18 cellular contexts compared by ENCODE assay signal in genomic region chr6:161251345-161251744, GRCh38. TPM values are rescaled to one million over a fixed set of nuclear protein-coding genes. Genes with fewer than 3 reads are reported as not detected.
A peak's percentile ranks its signal among the peaks of the same experiment; 100 is the strongest.
DNase-seq lines count a peak whose midpoint lies in the region; ATAC-seq and TF ChIP-seq lines count a peak whose summit lies in the region.
"Had no signal": no experiment of that assay in that cellular context is flagged by ENCODE, and none has a peak within 500 bp of the region (broad histone marks: within the 10 kb centered on the region; RNA-seq: fewer than 3 reads in every experiment).

No MANE protein-coding gene starts in this region.

- intact Hi-C loops in activated T-helper 2 cell treated with anti-CD3 and anti-CD28 coated beads, Interferon-gamma antibody, Interleukin-2, Interleukin-4, amounts not matched to agents 10 μg/mL and 5 μg/mL and 100 μg/mL, durations not matched to agents 14 hours and 24 hours and 36 hours (cut with micrococcal nuclease): no loop called here

- peak overlapping the region; percentile 3 for H3K27ac ChIP-seq in smooth muscle cell (ENCODE audit: low read depth)
- H3K27ac ChIP-seq: A549, C4-2B, HL-60 had no signal

- H3K36me3 Mint-ChIP-seq in T-helper 17 cell (ENCODE audit: low read depth) (peaks cover 6% of the 10 kb centered on the region), neural crest cell (ENCODE audit: low read depth) (peaks cover 26% of the 10 kb centered on the region)
- peaks cover 12% of the 10 kb centered on the region for H3K36me3 Mint-ChIP-seq in effector memory CD8-positive, alpha-beta T cell (ENCODE audit: insufficient read depth)
- peaks cover 3% of the 10 kb centered on the region for H3K36me3 Mint-ChIP-seq in activated T-helper 2 cell treated with anti-CD3 and anti-CD28 coated beads, Interferon-gamma antibody, Interleukin-2, Interleukin-4, amounts not matched to agents 10 μg/mL and 5 μg/mL and 100 μg/mL, durations not matched to agents 14 hours and 24 hours and 36 hours (ENCODE audit: low read depth)

- WGBS in smooth muscle cell (ENCODE audit: low lambda C conversion rate): 89% methylated on average over 8 of the region's 8 CpGs

- H3K27me3 ChIP-seq in smooth muscle cell (ENCODE audit: low read depth): no peaks in the 10 kb centered on the region

- H3K4me3 ChIP-seq in smooth muscle cell: no peak overlapping the region
- H3K4me3 ChIP-seq: A549 had no signal

- H3K27ac Mint-ChIP-seq in T-helper 17 cell (peak overlapping the region; percentile 85), neural crest cell (ENCODE audit: unreplicated experiment) (peak overlapping the region; percentile 85)
- H3K27ac Mint-ChIP-seq in effector memory CD8-positive, alpha-beta T cell: peak overlapping the region; percentile 38 to 56
- H3K27ac Mint-ChIP-seq in activated T-helper 2 cell treated with anti-CD3 and anti-CD28 coated beads, Interferon-gamma antibody, Interleukin-2, Interleukin-4, amounts not matched to agents 10 μg/mL and 5 μg/mL and 100 μg/mL, durations not matched to agents 14 hours and 24 hours and 36 hours: no peak overlapping the region
- H3K27ac Mint-ChIP-seq: CD4-positive, alpha-beta memory T cell had no signal

- H3K4me3 Mint-ChIP-seq in T-helper 17 cell: no peak overlapping the region
- H3K4me3 Mint-ChIP-seq in effector memory CD8-positive, alpha-beta T cell: no peak overlapping the region
- H3K4me3 Mint-ChIP-seq in neural crest cell: peak overlapping the region; percentile 5
- no peak overlapping the region for H3K4me3 Mint-ChIP-seq in activated T-helper 2 cell treated with anti-CD3 and anti-CD28 coated beads, Interferon-gamma antibody, Interleukin-2, Interleukin-4, amounts not matched to agents 10 μg/mL and 5 μg/mL and 100 μg/mL, durations not matched to agents 14 hours and 24 hours and 36 hours (ENCODE audit: low read depth)
- H3K4me3 Mint-ChIP-seq: CD4-positive, alpha-beta memory T cell had no signal

- TF ChIP-seq CTCF in neural crest cell (conservative IDR thresholded peaks at IDR 0.05) (no peak), smooth muscle cell (IDR thresholded peaks at IDR 0.05; ENCODE audit: borderline replicate concordance, insufficient read depth, poor library complexity, severe bottlenecking) (no peak)

- no peak overlapping the region for H3K9ac ChIP-seq in smooth muscle cell (ENCODE audit: low read depth)

- H4K20me1 ChIP-seq in smooth muscle cell (ENCODE audit: low read depth): no peaks in the 10 kb centered on the region

- H3K9me3 Mint-ChIP-seq in effector memory CD8-positive, alpha-beta T cell: no peaks in the 10 kb centered on the region
- H3K9me3 Mint-ChIP-seq in neural crest cell: peaks cover 9% of the 10 kb centered on the region
- H3K9me3 Mint-ChIP-seq in activated T-helper 2 cell treated with anti-CD3 and anti-CD28 coated beads, Interferon-gamma antibody, Interleukin-2, Interleukin-4, amounts not matched to agents 10 μg/mL and 5 μg/mL and 100 μg/mL, durations not matched to agents 14 hours and 24 hours and 36 hours: no peaks in the 10 kb centered on the region
- H3K9me3 Mint-ChIP-seq: CD4-positive, alpha-beta memory T cell had no signal

- peaks cover 26% of the 10 kb centered on the region for H3K4me1 ChIP-seq in smooth muscle cell (ENCODE audit: low read depth)
- H3K4me1 ChIP-seq: A549 had no signal

- H3K9me3 ChIP-seq in T-helper 17 cell (ENCODE audit: control insufficient read depth, low read length, poor library complexity, severe bottlenecking): no peaks in the 10 kb centered on the region
- no peaks in the 10 kb centered on the region for H3K9me3 ChIP-seq in smooth muscle cell (replicated peaks; ENCODE audit: low read depth)
- H3K9me3 ChIP-seq: A549, BE2C had no signal

- H3K4me1 Mint-ChIP-seq in T-helper 17 cell: peaks cover 15% of the 10 kb centered on the region
- peaks cover 0 to 8% of the 10 kb centered on the region in 2 donors for H3K4me1 Mint-ChIP-seq in effector memory CD8-positive, alpha-beta T cell (ENCODE audit: low read depth in 2 of 2)
- H3K4me1 Mint-ChIP-seq in neural crest cell: peaks cover 30% of the 10 kb centered on the region
- no peaks in the 10 kb centered on the region for H3K4me1 Mint-ChIP-seq in activated T-helper 2 cell treated with anti-CD3 and anti-CD28 coated beads, Interferon-gamma antibody, Interleukin-2, Interleukin-4, amounts not matched to agents 10 μg/mL and 5 μg/mL and 100 μg/mL, durations not matched to agents 14 hours and 24 hours and 36 hours (ENCODE audit: low read depth)

- H3K27me3 Mint-ChIP-seq in T-helper 17 cell (no peaks in the 10 kb centered on the region), neural crest cell (ENCODE audit: low read depth) (no peaks in the 10 kb centered on the region)
- no peaks in the 10 kb centered on the region for H3K27me3 Mint-ChIP-seq in effector memory CD8-positive, alpha-beta T cell
- H3K27me3 Mint-ChIP-seq in activated T-helper 2 cell treated with anti-CD3 and anti-CD28 coated beads, Interferon-gamma antibody, Interleukin-2, Interleukin-4, amounts not matched to agents 10 μg/mL and 5 μg/mL and 100 μg/mL, durations not matched to agents 14 hours and 24 hours and 36 hours (ENCODE audit: low read depth): no peaks in the 10 kb centered on the region
- H3K27me3 Mint-ChIP-seq: CD4-positive, alpha-beta memory T cell had no signal

- no peak for DNase-seq in T-helper 17 cell
- no peak for DNase-seq in effector memory CD8-positive, alpha-beta T cell
- no peak for DNase-seq in neural crest cell (ENCODE audit: low read depth, low spot score)
- DNase-seq in smooth muscle cell (lab: John Stamatoyannopoulos, UW; ENCODE audit: unreplicated experiment): no peak
- no peak for DNase-seq in activated T-helper 2 cell treated with anti-CD3 and anti-CD28 coated beads, Interferon-gamma antibody, Interleukin-2, Interleukin-4, amounts not matched to agents 10 μg/mL and 5 μg/mL and 100 μg/mL, durations not matched to agents 14 hours and 24 hours and 36 hours (ENCODE audit: low spot score)
- DNase-seq in GF-D8 (lab: John Stamatoyannopoulos, UW): no peak
- DNase-seq: BE2C; CD4-positive, alpha-beta memory T cell; DMS153; DMS79 treated with DMSO at 0.1 percent for 48 hours; EL; GDM1; H7; KBM-7 had no signal

- H3K4me2 ChIP-seq in smooth muscle cell: no peak overlapping the region
- H3K4me2 ChIP-seq: A549 had no signal

- H2AFZ ChIP-seq in smooth muscle cell (ENCODE audit: low read depth): no peak overlapping the region

- H3F3A ChIP-seq in smooth muscle cell (ENCODE audit: low read depth): peaks cover 24% of the 10 kb centered on the region

- no peaks in the 10 kb centered on the region for H3K36me3 ChIP-seq in smooth muscle cell (ENCODE audit: low read depth)
- H3K36me3 ChIP-seq: BE2C had no signal

- H3K79me2 ChIP-seq in smooth muscle cell (ENCODE audit: low read depth): peaks cover 76% of the 10 kb centered on the region

- ATAC-seq in T-helper 17 cell: no peak
- no peak for ATAC-seq in effector memory CD8-positive, alpha-beta T cell (replicated peaks)
- no peak for ATAC-seq in GM18498 (IDR thresholded peaks at IDR 0.05; ENCODE audit: unreplicated experiment)
- ATAC-seq: A549 had no signal

RNA-seq across cellular contexts. Expression of gene AGPAT4, which starts 22.5 kb away (rescaled TPM):
- total RNA-seq in T-helper 17 cell (10 to 100 TPM; 15.9 to 19.2 TPM), neural crest cell (37.6 and 41.3 TPM in 2 replicates), smooth muscle cell (49.3 and 51.8 TPM in 2 replicates)
- 41.5 and 51.4 TPM in 2 replicates for polyA plus RNA-seq in smooth muscle cell
- 7.3 and 7.5 TPM in 2 replicates for total RNA-seq in activated T-helper 2 cell treated with anti-CD3 and anti-CD28 coated beads, Interferon-gamma antibody, Interleukin-2, Interleukin-4, amounts not matched to agents 10 μg/mL and 5 μg/mL and 100 μg/mL, durations not matched to agents 14 hours and 24 hours and 36 hours
